ENCODE assay signal across 15 cellular contexts in the genomic region with DNA sequence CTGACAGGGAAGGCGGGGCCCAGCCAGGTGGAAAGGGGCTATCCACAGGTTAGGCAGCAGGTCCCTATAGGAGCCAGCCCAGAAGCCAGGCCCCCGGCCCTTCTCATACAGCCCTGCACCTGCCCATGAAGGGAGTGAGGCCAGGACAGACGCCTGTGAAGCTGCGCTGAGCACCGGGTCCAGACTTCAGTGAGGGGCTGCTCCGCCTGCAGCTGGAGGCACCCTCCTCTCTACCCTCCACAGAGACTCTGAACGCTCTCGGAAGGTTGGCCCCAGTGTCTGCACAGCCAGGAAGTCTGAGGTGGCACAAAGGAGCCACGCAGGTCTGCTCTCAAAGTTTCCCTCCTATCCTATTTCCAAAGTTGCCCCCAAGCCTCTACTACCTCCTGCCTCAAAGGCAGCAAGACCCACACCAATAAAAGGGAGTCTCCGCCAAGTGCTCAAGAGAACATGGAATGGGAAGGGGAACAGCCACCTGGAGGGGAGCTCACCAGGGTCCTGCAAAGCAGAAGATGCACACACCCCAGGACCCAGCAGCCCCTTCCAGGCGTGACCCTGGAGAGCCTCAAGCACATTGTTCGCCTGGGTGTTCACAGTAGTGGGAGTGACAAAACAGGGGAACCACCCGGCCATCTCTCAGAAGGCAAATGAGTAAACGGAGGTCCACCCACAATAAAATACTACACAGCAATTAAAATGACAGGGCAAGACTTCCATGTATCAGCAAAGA. TPM values are rescaled to one million over a fixed set of nuclear protein-coding genes. Genes with fewer than 3 reads are reported as not detected.
DNase-seq lines count a peak whose midpoint lies in the region; ATAC-seq and TF ChIP-seq lines count a peak whose summit lies in the region.
"Had no signal": no experiment of that assay in that cellular context is flagged by ENCODE, and none has a peak within 500 bp of the region (broad histone marks: within the 10 kb centered on the region; RNA-seq: fewer than 3 reads in every experiment).

No MANE protein-coding gene starts in this region.

- H3K27ac ChIP-seq in vagina = peak overlapping the region; percentile 75
- H3K27ac ChIP-seq: C4-2B had no signal

- no peaks in the 10 kb centered on the region for H3K36me3 ChIP-seq in vagina
- H3K36me3 ChIP-seq: breast epithelium had no signal

- TF ChIP-seq CTCF in mesothelial cell of epicardium (IDR thresholded peaks at IDR 0.05; ENCODE audit: unreplicated experiment) = no peak
- no peak for TF ChIP-seq CTCF in vagina (IDR thresholded peaks at IDR 0.05)
- TF ChIP-seq CTCF in GM20000 (IDR thresholded peaks at IDR 0.05; ENCODE audit: extremely low read depth, missing control alignments) = no peak

- peaks cover 17% of the 10 kb centered on the region for H3K4me1 Mint-ChIP-seq in activated T-cell treated with anti-CD3 and anti-CD28 coated beads, Interleukin-2, amount 50 U/mL, for 4 hours (ENCODE audit: low read depth)
- H3K4me1 Mint-ChIP-seq in mesothelial cell of epicardium = peaks cover 36% of the 10 kb centered on the region

- H3K27ac Mint-ChIP-seq in mesothelial cell of epicardium = peak overlapping the region; percentile 89
- H3K27ac Mint-ChIP-seq: activated B cell treated with CpG ODN at 0.5 μM for 24 hours; effector memory CD8-positive, alpha-beta T cell had no signal

- H3K9me3 Mint-ChIP-seq in activated T-cell treated with anti-CD3 and anti-CD28 coated beads, Interleukin-2, amount 50 U/mL, for 4 hours = no peaks in the 10 kb centered on the region
- no peaks in the 10 kb centered on the region for H3K9me3 Mint-ChIP-seq in mesothelial cell of epicardium
- H3K9me3 Mint-ChIP-seq: activated B cell treated with CpG ODN at 0.5 μM for 24 hours; effector memory CD8-positive, alpha-beta T cell; immature natural killer cell had no signal

- no peak for TF ChIP-seq POLR2A in vagina (IDR thresholded peaks at IDR 0.05)

- peak; percentile 28 for DNase-seq in stimulated activated CD4-positive, alpha-beta T cell treated with anti-CD3 and anti-CD28 coated beads, Interleukin-4, amount 100 ng/mL, for 24 hours
- no peak for DNase-seq in stimulated activated CD4-positive, alpha-beta T cell treated with anti-CD3 and anti-CD28 coated beads, Interleukin-4, amount 100 ng/mL, for 1 hour
- DNase-seq in activated T-cell treated with anti-CD3 and anti-CD28 coated beads, Interleukin-2, amount 50 U/mL, for 4 hours = no peak
- peak in 1 of 2 experiments; percentile 31 for DNase-seq in mesothelial cell of epicardium (ENCODE audit: low spot score in 2 of 2, unreplicated experiment in 2 of 2)
- peak in 1 of 2 donors; percentile 93 for DNase-seq in vagina (ENCODE audit: extremely low spot score in 2 of 2)
- no peak for DNase-seq in germinal center (ENCODE audit: low spot score)
- no peak for DNase-seq in GM20000 (ENCODE audit: low spot score)
- DNase-seq: activated B cell treated with CpG ODN at 0.5 μM for 24 hours; activated gamma-delta T cell treated with Interleukin-2 at 50 U/mL for 16 hours; effector memory CD8-positive, alpha-beta T cell; immature natural killer cell; Karpas-422 had no signal

- no peaks in the 10 kb centered on the region for H3K27me3 ChIP-seq in vagina
- H3K27me3 ChIP-seq: breast epithelium had no signal

- intact Hi-C loops in vagina (cut with DNase I) = loop anchor here (10.0 kb wide), 1 partner anchor 47 kb away; no protein-coding TSS in a partner anchor

- H3K4me3 ChIP-seq in vagina = no peak overlapping the region
- H3K4me3 ChIP-seq: breast epithelium had no signal

- H3K36me3 Mint-ChIP-seq in activated T-cell treated with anti-CD3 and anti-CD28 coated beads, Interleukin-2, amount 50 U/mL, for 4 hours (ENCODE audit: insufficient read depth) = peaks cover 4% of the 10 kb centered on the region
- H3K36me3 Mint-ChIP-seq in mesothelial cell of epicardium = peaks cover 11% of the 10 kb centered on the region

- no peaks in the 10 kb centered on the region for H3K9me3 ChIP-seq in vagina
- H3K9me3 ChIP-seq: breast epithelium had no signal

- H3K4me3 Mint-ChIP-seq in activated T-cell treated with anti-CD3 and anti-CD28 coated beads, Interleukin-2, amount 50 U/mL, for 4 hours = no peak overlapping the region
- no peak overlapping the region for H3K4me3 Mint-ChIP-seq in mesothelial cell of epicardium
- H3K4me3 Mint-ChIP-seq: activated B cell treated with CpG ODN at 0.5 μM for 24 hours; effector memory CD8-positive, alpha-beta T cell had no signal

- ATAC-seq in activated T-cell treated with anti-CD3 and anti-CD28 coated beads, Interleukin-2, amount 50 U/mL, for 4 hours = peak; percentile 74 to 83
- no peak for ATAC-seq in HG02763 (IDR thresholded peaks at IDR 0.05; ENCODE audit: unreplicated experiment)
- ATAC-seq: effector memory CD8-positive, alpha-beta T cell had no signal

- H3K27me3 Mint-ChIP-seq in activated T-cell treated with anti-CD3 and anti-CD28 coated beads, Interleukin-2, amount 50 U/mL, for 4 hours (ENCODE audit: low read depth) = no peaks in the 10 kb centered on the region
- no peaks in the 10 kb centered on the region for H3K27me3 Mint-ChIP-seq in mesothelial cell of epicardium (ENCODE audit: low read depth)
- H3K27me3 Mint-ChIP-seq: activated B cell treated with CpG ODN at 0.5 μM for 24 hours; effector memory CD8-positive, alpha-beta T cell had no signal

- H3K4me1 ChIP-seq in vagina = peaks cover 36% of the 10 kb centered on the region
- H3K4me1 ChIP-seq: breast epithelium had no signal

RNA-seq across cellular contexts. Expression of a gene that starts 19.5 kb away (rescaled TPM):
- 10 to 100 TPM in 1 of 3 donors, 1 to 10 TPM in 2; 8.6 to 10.6 (median 8.8) TPM for total RNA-seq in activated T-cell treated with anti-CD3 and anti-CD28 coated beads, Interleukin-2, amount 50 U/mL, for 4 hours
- total RNA-seq in mesothelial cell of epicardium (41.2 to 42.9 TPM (median 41.9 TPM) in 3 replicates), vagina (14.5 TPM)
